In genomic region chr12:49288922-49289555, GRCh38 we compare ENCODE assay signal across 20 cellular contexts. TPM values are rescaled to one million over a fixed set of nuclear protein-coding genes. Genes with fewer than 3 reads are reported as not detected.
DNase-seq lines count a peak whose midpoint lies in the region; ATAC-seq and TF ChIP-seq lines count a peak whose summit lies in the region.
"Had no signal": no experiment of that assay in that cellular context is flagged by ENCODE, and none has a peak within 500 bp of the region (broad histone marks: within the 10 kb centered on the region; RNA-seq: fewer than 3 reads in every experiment).

No MANE protein-coding gene starts in this region.

- no peak overlapping the region for H3K9ac ChIP-seq in OCI-LY3 (ENCODE audit: low read length)

- H3K27ac ChIP-seq in OCI-LY3 (ENCODE audit: low read length): no peak overlapping the region
- no peak overlapping the region for H3K27ac ChIP-seq in upper lobe of right lung
- H3K27ac ChIP-seq: lower lobe of right lung, neutrophil, PC-9, psoas muscle had no signal

- H3K27ac Mint-ChIP-seq in Calu3 (ENCODE audit: unreplicated experiment): no peak overlapping the region
- H3K27ac Mint-ChIP-seq: activated naive CD4-positive, alpha-beta T cell treated with anti-CD3 and anti-CD28 coated beads, Interleukin-2, amount 10 ng/mL, durations not matched to agents 7 days and 5 days; type B pancreatic cell had no signal

- TF ChIP-seq CTCF in OCI-LY3 (IDR thresholded peaks at IDR 0.05; ENCODE audit: low read depth, low read length) (no peak), upper lobe of right lung (IDR thresholded peaks at IDR 0.05) (no peak), Calu3 (IDR thresholded peaks at IDR 0.05; ENCODE audit: unreplicated experiment) (no peak)

- CTCF ChIA-PET in Calu3 (lab: Charles Lee): interaction anchor here (0.8 to 2.0 kb wide), 4 partner anchors 9 to 59 kb away, joined by 3 to 9 read pairs (median 7); no protein-coding TSS in a partner anchor

- no peak overlapping the region for H3K4me2 ChIP-seq in OCI-LY3 (ENCODE audit: low read length)
- H3K4me2 ChIP-seq: PC-9 had no signal

- no peaks in the 10 kb centered on the region for H3K9me3 Mint-ChIP-seq in Calu3 (ENCODE audit: low read depth, unreplicated experiment)
- H3K9me3 Mint-ChIP-seq: activated naive CD4-positive, alpha-beta T cell treated with anti-CD3 and anti-CD28 coated beads, Interleukin-2, amount 10 ng/mL, durations not matched to agents 7 days and 5 days; type B pancreatic cell had no signal

- H3K36me3 Mint-ChIP-seq in Calu3 (ENCODE audit: insufficient read depth, unreplicated experiment): no peaks in the 10 kb centered on the region
- H3K36me3 Mint-ChIP-seq: activated naive CD4-positive, alpha-beta T cell treated with anti-CD3 and anti-CD28 coated beads, Interleukin-2, amount 10 ng/mL, durations not matched to agents 7 days and 5 days; type B pancreatic cell had no signal

- no peaks in the 10 kb centered on the region for H3K79me2 ChIP-seq in OCI-LY3 (ENCODE audit: low read length)

- H3K4me1 Mint-ChIP-seq in Calu3 (ENCODE audit: low read depth, unreplicated experiment): no peaks in the 10 kb centered on the region

- H3K27me3 ChIP-seq in OCI-LY3 (ENCODE audit: low read depth, low read length) (peaks cover 17% of the 10 kb centered on the region), upper lobe of right lung (peaks cover 12% of the 10 kb centered on the region)
- H3K27me3 ChIP-seq: BE2C had no signal

- H3K9me3 ChIP-seq in OCI-LY3 (ENCODE audit: insufficient read depth, low read length): no peaks in the 10 kb centered on the region
- no peaks in the 10 kb centered on the region for H3K9me3 ChIP-seq in upper lobe of right lung
- H3K9me3 ChIP-seq: BE2C, lower lobe of right lung, neutrophil, psoas muscle had no signal

- intact Hi-C loops in upper lobe of right lung (cut with DNase I) (loop anchor here (10.0 kb wide), 1 partner anchor 56 kb away; the partner anchor contains the start of gene DNAJC22), Calu3 (cut with micrococcal nuclease; ENCODE audit: unreplicated experiment) (loop anchor here (1.0 kb wide), 1 partner anchor 68 kb away; no protein-coding TSS in a partner anchor)

- ATAC-seq in esophagus mucosa (peak; percentile 58), upper lobe of right lung (no peak), HG02973 (IDR thresholded peaks at IDR 0.05; ENCODE audit: unreplicated experiment) (no peak)

- H2AFZ ChIP-seq in OCI-LY3 (ENCODE audit: low read depth, low read length): peak overlapping the region; percentile 46; the same call in 1 of the 2 replicates
- H2AFZ ChIP-seq: PC-9 had no signal

- peak; percentile 52 for DNase-seq in activated effector memory CD4-positive, alpha-beta T cell treated with anti-CD3 and anti-CD28 coated beads, Interleukin-2, amount 50 U/mL, for 16 hours
- DNase-seq in activated effector memory CD4-positive, alpha-beta T cell treated with Interleukin-2 at 50 U/mL for 16 hours: no peak
- DNase-seq in upper lobe of right lung: peak; percentile 38
- no peak for DNase-seq in kidney glomerular epithelial cell (lab: John Stamatoyannopoulos, UW)
- DNase-seq in Calu3: no peak
- DNase-seq: DMS79, lower lobe of right lung, NCI-H2227 treated with DMSO at 0.1 percent for 48 hours, SHP77 treated with DMSO at 0.1 percent for 48 hours had no signal

- peaks cover 57% of the 10 kb centered on the region for H3K27me3 Mint-ChIP-seq in Calu3 (ENCODE audit: unreplicated experiment)

- no peak overlapping the region for H3K4me3 Mint-ChIP-seq in Calu3 (ENCODE audit: low read depth, unreplicated experiment)
- H3K4me3 Mint-ChIP-seq: activated naive CD4-positive, alpha-beta T cell treated with anti-CD3 and anti-CD28 coated beads, Interleukin-2, amount 10 ng/mL, durations not matched to agents 7 days and 5 days; type B pancreatic cell had no signal

- no peaks in the 10 kb centered on the region for H3K36me3 ChIP-seq in OCI-LY3 (replicated peaks; ENCODE audit: low read depth, low read length)
- H3K36me3 ChIP-seq in upper lobe of right lung: no peaks in the 10 kb centered on the region
- H3K36me3 ChIP-seq: BE2C, lower lobe of right lung, neutrophil had no signal

- no peak overlapping the region for H3K4me3 ChIP-seq in OCI-LY3 (ENCODE audit: low read length)
- H3K4me3 ChIP-seq in upper lobe of right lung: no peak overlapping the region
- H3K4me3 ChIP-seq: lower lobe of right lung, PC-9, psoas muscle had no signal

- BruUV-seq in Calu3 (replicated peaks; lab: Mats Ljungman, UMichigan): no TSS peak

- H3K4me1 ChIP-seq in OCI-LY3 (ENCODE audit: low read length): no peaks in the 10 kb centered on the region
- peaks cover 5% of the 10 kb centered on the region for H3K4me1 ChIP-seq in upper lobe of right lung
- H3K4me1 ChIP-seq: BE2C, psoas muscle had no signal

- no peaks in the 10 kb centered on the region for H4K20me1 ChIP-seq in OCI-LY3 (ENCODE audit: insufficient read depth, low read length)

RNA-seq across cellular contexts. Expression of gene PRPH, which starts 5.9 kb away (rescaled TPM):
- total RNA-seq in esophagus mucosa (0.64 TPM), upper lobe of right lung (not detected), Calu3 (2022) (not detected in 2 replicates)
- total RNA-seq: A673, psoas muscle had no signal

RNA-seq across cellular contexts. Expression of gene TUBA1C, which starts 24.2 kb away (rescaled TPM):
- total RNA-seq in esophagus mucosa: 755 TPM
- 113 TPM for total RNA-seq in upper lobe of right lung
- total RNA-seq in Calu3 (2022): 469 and 472 TPM in 2 replicates

RNA-seq across cellular contexts. Expression of gene TROAP, which starts 34.0 kb away (rescaled TPM):
- total RNA-seq in esophagus mucosa: 23.6 TPM
- total RNA-seq in upper lobe of right lung: 0.96 TPM
- 38.5 and 49.8 TPM in 2 replicates for total RNA-seq in Calu3 (2022)

RNA-seq across cellular contexts. Expression of gene C1QL4, which starts 47.9 kb away (rescaled TPM):
- total RNA-seq in esophagus mucosa: not detected
- total RNA-seq in upper lobe of right lung: not detected
- total RNA-seq in Calu3 (2022): not detected in 2 replicates
- total RNA-seq: lower lobe of right lung, psoas muscle, skeletal muscle tissue had no signal

RNA-seq across cellular contexts. Expression of gene DNAJC22, which starts 57.6 kb away (rescaled TPM):
- 0.16 TPM for total RNA-seq in esophagus mucosa
- 0.67 TPM for total RNA-seq in upper lobe of right lung
- total RNA-seq in Calu3 (2022): 9.6 and 15.7 TPM in 2 replicates
- total RNA-seq: skeletal muscle tissue had no signal

Comparison
In these comparisons a context has a peak if more than half of its experiments do, and no peak if none do; other contexts are left out.
1. DNase-seq: peak in activated effector memory CD4-positive, alpha-beta T cell treated with anti-CD3 and anti-CD28 coated beads, Interleukin-2, amount 50 U/mL, for 16 hours (single experiment) and upper lobe of right lung (single experiment); none in activated effector memory CD4-positive, alpha-beta T cell treated with Interleukin-2 at 50 U/mL for 16 hours (single experiment), kidney glomerular epithelial cell (single experiment) and Calu3 (single experiment).
2. RNA of gene TROAP, which starts 34.0 kb away (total RNA-seq): 38.5 to 49.8 TPM in Calu3 and 23.6 TPM in esophagus mucosa (single experiment); 0.96 TPM in upper lobe of right lung (single experiment); every median in the first group is over 10 times any median in the second.